2 cellular contexts compared by ENCODE assay signal in genomic region chr7:108515013-108515412, GRCh38.
TF ChIP-seq lines count a peak whose summit lies in the region.

No MANE protein-coding gene starts in this region.

TF ChIP-seq in H1, 55 proteins besides CTCF, POLR2A, EP300 and RAD21:
- no peak for TF ChIP-seq TBP (IDR thresholded peaks at IDR 0.05; ENCODE audit: low read depth, low read length)
- TF ChIP-seq KDM5A (IDR thresholded peaks at IDR 0.05; ENCODE audit: low read length) = no peak
- TF ChIP-seq JUN (IDR thresholded peaks at IDR 0.05; ENCODE audit: low read depth, low read length) = no peak
- no peak for TF ChIP-seq EGR1 (IDR thresholded peaks at IDR 0.05; ENCODE audit: borderline replicate concordance, low read depth, low read length)
- no peak for TF ChIP-seq RXRA (IDR thresholded peaks at IDR 0.05; ENCODE audit: insufficient read depth, low read depth, low read length)
- no peak for TF ChIP-seq HDAC2 (IDR thresholded peaks at IDR 0.05; ENCODE audit: borderline replicate concordance in 1 of 2, low read depth in 2 of 2, low read length in 2 of 2)
- no peak for TF ChIP-seq KDM1A (IDR thresholded peaks at IDR 0.05; ENCODE audit: borderline replicate concordance, low read length)

TF ChIP-seq in GM23338, 12 proteins besides CTCF, POLR2A, EP300 and RAD21:
- TF ChIP-seq STAT1 (IDR thresholded peaks at IDR 0.05; ENCODE audit: unreplicated experiment) = no peak
- no peak for TF ChIP-seq ZNF331 (CRISPR knock-in tag; IDR thresholded peaks at IDR 0.05; ENCODE audit: low read depth)
- no peak for TF ChIP-seq REST (IDR thresholded peaks at IDR 0.05; ENCODE audit: unreplicated experiment)
- no peak for TF ChIP-seq EZH2 (IDR thresholded peaks at IDR 0.05; ENCODE audit: low read depth, unreplicated experiment)
- no peak for TF ChIP-seq ETS1 (IDR thresholded peaks at IDR 0.05)
